29 cellular contexts compared by ENCODE assay signal in genomic region chr18:77990901-77991300, GRCh38.
"Had no signal": no experiment of that assay in that cellular context is flagged by ENCODE, and none has a peak within 500 bp of the region (broad histone marks: within the 10 kb centered on the region; RNA-seq: fewer than 3 reads in every experiment).

No MANE protein-coding gene starts in this region.

- H3K27me3 ChIP-seq: stomach, suprapubic skin, testis, thyroid gland, tibial artery, tibial nerve, transverse colon, upper lobe of left lung, upper lobe of right lung, uterus, vagina had no signal

- H3K9me3 Mint-ChIP-seq: type B pancreatic cell had no signal

- H3K4me1 ChIP-seq: stomach, suprapubic skin, testis, thyroid gland, tibial artery, tibial nerve, transverse colon, upper lobe of left lung, upper lobe of right lung, uterus, vagina had no signal

- H3K4me3 Mint-ChIP-seq: stimulated activated effector memory CD8-positive, alpha-beta T cell treated with anti-CD3 and anti-CD28 coated beads, Interleukin-12 subunit alpha, Interleukin-12 subunit beta, amount 100 ng/mL, for 72 hours; stimulated activated memory B cell treated with anti-CD40 and anti-IgM and Interleukin-4, amounts not matched to agents 10 μg/mL and 1 μg/mL and 100 μg/mL, for 72 hours; stimulated activated naive B cell treated with anti-CD40 and anti-IgM and Interleukin-4, amounts not matched to agents 10 μg/mL and 1 μg/mL and 100 μg/mL, for 72 hours; stimulated activated naive CD8-positive, alpha-beta T cell treated with anti-CD3 and anti-CD28 coated beads, Interleukin-15, amount 100 ng/mL, for 72 hours; stimulated activated naive CD8-positive, alpha-beta T cell treated with anti-CD3 and anti-CD28 coated beads, Interleukin-15, Interleukin-2, amounts not matched to agents 100 ng/mL and 50 ng/mL, for 24 hours; type B pancreatic cell had no signal

- H3K27me3 Mint-ChIP-seq: stimulated activated memory B cell treated with anti-CD40 and anti-IgM and Interleukin-4, amounts not matched to agents 10 μg/mL and 1 μg/mL and 100 μg/mL, for 72 hours; stimulated activated naive B cell treated with anti-CD40 and anti-IgM and Interleukin-4, amounts not matched to agents 10 μg/mL and 1 μg/mL and 100 μg/mL, for 72 hours; stimulated activated naive CD8-positive, alpha-beta T cell treated with anti-CD3 and anti-CD28 coated beads, Interleukin-15, Interleukin-2, amounts not matched to agents 100 ng/mL and 50 ng/mL, for 24 hours had no signal

- H3K27ac ChIP-seq: stomach, suprapubic skin, testis, thoracic aorta, thyroid gland, tibial artery, tibial nerve, transverse colon, upper lobe of left lung, upper lobe of right lung, uterus, vagina had no signal

- FAIRE-seq: urothelium cell line had no signal

- H3K4me1 Mint-ChIP-seq: stimulated activated effector memory CD8-positive, alpha-beta T cell treated with anti-CD3 and anti-CD28 coated beads, Interleukin-12 subunit alpha, Interleukin-12 subunit beta, amount 100 ng/mL, for 72 hours; stimulated activated memory B cell treated with anti-CD40 and anti-IgM and Interleukin-4, amounts not matched to agents 10 μg/mL and 1 μg/mL and 100 μg/mL, for 72 hours; stimulated activated naive B cell treated with anti-CD40 and anti-IgM and Interleukin-4, amounts not matched to agents 10 μg/mL and 1 μg/mL and 100 μg/mL, for 72 hours; stimulated activated naive CD8-positive, alpha-beta T cell treated with anti-CD3 and anti-CD28 coated beads, Interleukin-15, amount 100 ng/mL, for 72 hours had no signal

- H3K9me3 ChIP-seq: suprapubic skin, testis, thoracic aorta, thyroid gland, tibial artery, tibial nerve, transverse colon, upper lobe of left lung, upper lobe of right lung, vagina had no signal

- H3K36me3 ChIP-seq: stomach, suprapubic skin, thoracic aorta, thyroid gland, tibial artery, tibial nerve, transverse colon, upper lobe of left lung, upper lobe of right lung, uterus, vagina had no signal

- H3K36me3 Mint-ChIP-seq: stimulated activated effector memory CD8-positive, alpha-beta T cell treated with anti-CD3 and anti-CD28 coated beads, Interleukin-12 subunit alpha, Interleukin-12 subunit beta, amount 100 ng/mL, for 72 hours; stimulated activated memory B cell treated with anti-CD40 and anti-IgM and Interleukin-4, amounts not matched to agents 10 μg/mL and 1 μg/mL and 100 μg/mL, for 72 hours; stimulated activated naive B cell treated with anti-CD40 and anti-IgM and Interleukin-4, amounts not matched to agents 10 μg/mL and 1 μg/mL and 100 μg/mL, for 72 hours; type B pancreatic cell had no signal

- H3K4me3 ChIP-seq: stomach, suprapubic skin, testis, thoracic aorta, thyroid gland, tibial artery, tibial nerve, transverse colon, upper lobe of left lung, upper lobe of right lung, uterus, vagina had no signal

- DNase-seq: stimulated activated CD4-positive, alpha-beta T cell treated with anti-CD3 and anti-CD28 coated beads, Interleukin-2, amount 100 ng/mL, for 48 hours; stimulated activated CD4-positive, alpha-beta T cell treated with anti-CD3 and anti-CD28 coated beads, Interleukin-4, amount 100 ng/mL, for 1 hour; stimulated activated CD4-positive, alpha-beta T cell treated with anti-CD3 and anti-CD28 coated beads, Interleukin-4, amount 100 ng/mL, for 24 hours; stimulated activated CD4-positive, alpha-beta T cell treated with anti-CD3 and anti-CD28 coated beads, Interleukin-4, amount 100 ng/mL, for 4 hours; stimulated activated CD8-positive, alpha-beta memory T cell treated with anti-CD3 and anti-CD28 coated beads, Interleukin-4, amount 100 ng/mL, for 48 hours; stimulated activated naive B cell treated with anti-CD40 and anti-IgM and Interleukin-4, amounts not matched to agents 10 μg/mL and 1 μg/mL and 100 μg/mL, for 72 hours; stimulated activated naive CD4-positive, alpha-beta T cell; stimulated activated naive CD4-positive, alpha-beta T cell treated with Interleukin-2 at 50 U/mL for 16 hours; stimulated activated naive CD8-positive, alpha-beta T cell treated with anti-CD3 and anti-CD28 coated beads, Interleukin-15, amount 100 ng/mL, for 72 hours; stimulated activated naive CD8-positive, alpha-beta T cell treated with anti-CD3 and anti-CD28 coated beads, Interleukin-15, Interleukin-2, amounts not matched to agents 100 U/mL and 50 U/mL, for 24 hours; stomach; substantia nigra; testis; thyroid gland; tibial artery; transverse colon; trophoblast cell; upper lobe of left lung; upper lobe of right lung; uterus had no signal

- ATAC-seq: stimulated activated effector memory CD8-positive, alpha-beta T cell treated with anti-CD3 and anti-CD28 coated beads, Interleukin-12 subunit alpha, Interleukin-12 subunit beta, amount 100 ng/mL, for 72 hours; stimulated activated memory B cell treated with anti-CD40 and anti-IgM and Interleukin-4, amounts not matched to agents 10 μg/mL and 1 μg/mL and 100 μg/mL, for 72 hours; stimulated activated naive B cell treated with anti-CD40 and anti-IgM and Interleukin-4, amounts not matched to agents 10 μg/mL and 1 μg/mL and 100 μg/mL, for 72 hours; stimulated activated naive CD8-positive, alpha-beta T cell treated with anti-CD3 and anti-CD28 coated beads, Interleukin-15, amount 100 ng/mL, for 72 hours; stimulated activated naive CD8-positive, alpha-beta T cell treated with anti-CD3 and anti-CD28 coated beads, Interleukin-15, Interleukin-2, amounts not matched to agents 100 U/mL and 50 U/mL, for 24 hours; upper lobe of right lung had no signal
